Comparison of ENCODE assay signal across 1 cellular context in genomic region chr20:33663161-33664084, GRCh38.
TF ChIP-seq lines count a peak whose summit lies in the region.

No MANE protein-coding gene starts in this region.

TF ChIP-seq in K562, 482 proteins besides CTCF, POLR2A, EP300 and RAD21 (continued from another document):
- TF ChIP-seq GTF3C2 (IDR thresholded peaks at IDR 0.05; ENCODE audit: borderline replicate concordance, extremely low read depth, insufficient read length): no peak
- no peak for TF ChIP-seq ZNF384 (IDR thresholded peaks at IDR 0.05; ENCODE audit: low read depth, low read length)
